11 cellular contexts compared by ENCODE assay signal in genomic region chr19:4295972-4296771, GRCh38.
DNase-seq lines count a peak whose midpoint lies in the region; ATAC-seq lines count a peak whose summit lies in the region.
"Had no signal": no experiment of that assay in that cellular context is flagged by ENCODE, and none has a peak within 500 bp of the region (broad histone marks: within the 10 kb centered on the region; RNA-seq: fewer than 3 reads in every experiment).

No MANE protein-coding gene starts in this region.

- DNase-seq in Ammon's horn (ENCODE audit: low spot score) (peak; percentile 85), NAMALWA (ENCODE audit: low spot score) (peak; percentile 89), NCI-H774 (lab: John Stamatoyannopoulos, UW) (peak; percentile 18), hippocampal formation (lab: John Stamatoyannopoulos, UW) (peak; percentile 22 to 76), epidermal melanocyte (ENCODE audit: insufficient read length, low spot score) (no peak), GM19238 (ENCODE audit: insufficient read length, low spot score) (no peak)
- DNase-seq: AML-193, NCI-H187 treated with DMSO at 0.1 percent for 48 hours had no signal

- ATAC-seq in GM18498 (IDR thresholded peaks at IDR 0.05; ENCODE audit: unreplicated experiment) (no peak), HG02938 (IDR thresholded peaks at IDR 0.05; ENCODE audit: unreplicated experiment) (no peak)
- ATAC-seq: GM12878 had no signal

Comparison
In these comparisons a context has a peak if more than half of its experiments do, and no peak if none do; other contexts are left out.
1. DNase-seq: peak in Ammon's horn (single experiment), NAMALWA (single experiment), NCI-H774 (single experiment) and hippocampal formation (2 of 2); none in epidermal melanocyte (single experiment) and GM19238 (single experiment).